16 cellular contexts compared by ENCODE assay signal in genomic region chr6:119602215-119603178, GRCh38.
DNase-seq lines count a peak whose midpoint lies in the region; ATAC-seq and TF ChIP-seq lines count a peak whose summit lies in the region.
"Had no signal": no experiment of that assay in that cellular context is flagged by ENCODE, and none has a peak within 500 bp of the region (broad histone marks: within the 10 kb centered on the region; RNA-seq: fewer than 3 reads in every experiment).

No MANE protein-coding gene starts in this region.

- no peaks in the 10 kb centered on the region for H3K27me3 Mint-ChIP-seq in activated CD4-positive, alpha-beta T cell treated with anti-CD3 and anti-CD28 coated beads for 36 hours
- H3K27me3 Mint-ChIP-seq: progenitor cell of endocrine pancreas had no signal

- POLR2A ChIA-PET in activated CD4-positive, alpha-beta T cell treated with anti-CD3 and anti-CD28 coated beads for 36 hours (lab: Charles Lee) = no interaction called here

- no peaks in the 10 kb centered on the region for H3K4me1 Mint-ChIP-seq in activated CD4-positive, alpha-beta T cell treated with anti-CD3 and anti-CD28 coated beads for 36 hours
- H3K4me1 Mint-ChIP-seq: naive thymus-derived CD4-positive, alpha-beta T cell had no signal

- H3K27ac ChIP-seq in brain microvascular endothelial cell = no peak overlapping the region
- H3K27ac ChIP-seq: adrenal gland, esophagus muscularis mucosa had no signal

- H3K4me3 ChIP-seq in cardiac fibroblast (replicated peaks in 1 of 2; ENCODE audit: low read depth in 2 of 2, low read length in 2 of 2) (no peak overlapping the region), brain microvascular endothelial cell (ENCODE audit: low read depth, low read length) (no peak overlapping the region)
- H3K4me3 ChIP-seq: adrenal gland, esophagus muscularis mucosa had no signal

- H3K27ac Mint-ChIP-seq in activated CD4-positive, alpha-beta T cell treated with anti-CD3 and anti-CD28 coated beads for 36 hours = no peak overlapping the region
- H3K27ac Mint-ChIP-seq: activated CD8-positive, alpha-beta T cell treated with anti-CD3 and anti-CD28 coated beads for 36 hours; naive thymus-derived CD4-positive, alpha-beta T cell; progenitor cell of endocrine pancreas had no signal

- CTCF ChIA-PET in activated CD4-positive, alpha-beta T cell treated with anti-CD3 and anti-CD28 coated beads for 36 hours (lab: Charles Lee) = interaction anchor here (0.6 to 0.7 kb wide), 2 partner anchors 454 to 551 kb away, joined by 3 to 5 read pairs; no protein-coding TSS in a partner anchor

- in situ Hi-C loops in brain microvascular endothelial cell (cut with HindIII; ENCODE audit: low pct_ligation_motif_present, low sequenced_read_pairs) = no loop called here

- no peaks in the 10 kb centered on the region for H3K9me3 Mint-ChIP-seq in activated CD4-positive, alpha-beta T cell treated with anti-CD3 and anti-CD28 coated beads for 36 hours (ENCODE audit: low read depth)
- H3K9me3 Mint-ChIP-seq: activated CD8-positive, alpha-beta T cell treated with anti-CD3 and anti-CD28 coated beads for 36 hours; naive thymus-derived CD4-positive, alpha-beta T cell had no signal

- intact Hi-C loops in activated CD4-positive, alpha-beta T cell treated with anti-CD3 and anti-CD28 coated beads for 36 hours (cut with DNase I, micrococcal nuclease) = no loop called here

- no peaks in the 10 kb centered on the region for H3K27me3 ChIP-seq in brain microvascular endothelial cell (replicated peaks)
- H3K27me3 ChIP-seq: adrenal gland, esophagus muscularis mucosa had no signal

- ATAC-seq in activated CD4-positive, alpha-beta T cell treated with anti-CD3 and anti-CD28 coated beads for 36 hours = no peak
- ATAC-seq: activated CD8-positive, alpha-beta T cell treated with anti-CD3 and anti-CD28 coated beads for 36 hours; naive thymus-derived CD4-positive, alpha-beta T cell had no signal

- H3K36me3 Mint-ChIP-seq in activated CD4-positive, alpha-beta T cell treated with anti-CD3 and anti-CD28 coated beads for 36 hours (ENCODE audit: low read depth) = no peaks in the 10 kb centered on the region
- H3K36me3 Mint-ChIP-seq: naive thymus-derived CD4-positive, alpha-beta T cell had no signal

- H3K4me3 Mint-ChIP-seq in activated CD4-positive, alpha-beta T cell treated with anti-CD3 and anti-CD28 coated beads for 36 hours = no peak overlapping the region
- H3K4me3 Mint-ChIP-seq: activated CD8-positive, alpha-beta T cell treated with anti-CD3 and anti-CD28 coated beads for 36 hours; naive thymus-derived CD4-positive, alpha-beta T cell had no signal

- no peak for TF ChIP-seq CTCF in cardiac fibroblast (IDR thresholded peaks at IDR 0.05; ENCODE audit: low read depth, low read length)
- no peak for TF ChIP-seq CTCF in brain microvascular endothelial cell (IDR thresholded peaks at IDR 0.05; ENCODE audit: low read depth, low read length, missing control alignments)

- DNase-seq in EH (ENCODE audit: low read depth) = peak; percentile 69
- DNase-seq in NCI-H226 = peak; percentile 57
- peak; percentile 30 to 79 for DNase-seq in cardiac fibroblast (ENCODE audit: low read depth in 2 of 2)
- DNase-seq in kidney tubule cell (ENCODE audit: low spot score) = peak; percentile 71
- no peak for DNase-seq in activated CD4-positive, alpha-beta T cell treated with anti-CD3 and anti-CD28 coated beads for 36 hours
- DNase-seq in stimulated activated CD4-positive, alpha-beta T cell treated with anti-CD3 and anti-CD28 coated beads, Interleukin-1b, Interleukin-23, amount 100 ng/mL, for 48 hours = no peak
- DNase-seq in AML-193 (lab: John Stamatoyannopoulos, UW) = no peak
- DNase-seq in brain microvascular endothelial cell = no peak
- DNase-seq: activated CD8-positive, alpha-beta T cell treated with anti-CD3 and anti-CD28 coated beads for 36 hours; adrenal gland; cortex of kidney; Kasumi-1; naive thymus-derived CD4-positive, alpha-beta T cell; NCI-H146 had no signal

- H3K36me3 ChIP-seq in brain microvascular endothelial cell (replicated peaks) = no peaks in the 10 kb centered on the region
- H3K36me3 ChIP-seq: adrenal gland, esophagus muscularis mucosa had no signal

Comparison
In these comparisons a context has a peak if more than half of its experiments do, and no peak if none do; other contexts are left out.
1. DNase-seq: peak in EH (single experiment), NCI-H226 (single experiment), cardiac fibroblast (2 of 2) and kidney tubule cell (single experiment); none in activated CD4-positive, alpha-beta T cell treated with anti-CD3 and anti-CD28 coated beads for 36 hours (single experiment), stimulated activated CD4-positive, alpha-beta T cell treated with anti-CD3 and anti-CD28 coated beads, Interleukin-1b, Interleukin-23, amount 100 ng/mL, for 48 hours (single experiment), AML-193 (0 of 2) and brain microvascular endothelial cell (single experiment).